In the genomic region with DNA sequence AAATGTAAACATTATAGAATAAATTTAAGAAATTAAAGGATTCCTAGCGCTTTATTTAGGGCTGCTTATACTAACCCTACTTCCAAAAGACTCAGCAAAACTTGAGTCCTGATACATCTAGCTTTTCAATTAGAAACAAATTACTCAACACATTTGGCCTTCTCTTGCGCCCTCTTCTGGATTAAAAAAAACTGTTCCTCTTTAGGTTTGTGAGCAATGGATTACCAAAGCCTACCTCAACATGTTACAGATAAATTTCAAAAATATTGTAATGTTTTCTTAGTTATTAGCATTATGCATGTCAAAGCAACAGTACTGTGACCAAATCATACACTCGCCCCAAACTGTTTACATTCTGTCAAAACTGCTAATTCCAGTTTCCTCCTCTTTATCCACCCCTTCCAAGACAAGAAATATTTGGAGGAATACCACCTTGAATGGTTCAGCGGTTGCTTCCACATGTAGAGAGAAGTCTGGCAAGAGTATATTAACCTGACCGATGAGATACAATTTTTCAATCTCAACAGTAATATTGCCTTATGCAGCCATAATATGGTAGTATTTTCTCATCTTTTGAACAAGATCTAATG, we compare ENCODE assay signal across 1 cellular context.
TF ChIP-seq lines count a peak whose summit lies in the region.

No MANE protein-coding gene starts in this region.

TF ChIP-seq in A549, 52 proteins besides CTCF, POLR2A, EP300 and RAD21 (continued from another document):
- TF ChIP-seq, protein P1, sequence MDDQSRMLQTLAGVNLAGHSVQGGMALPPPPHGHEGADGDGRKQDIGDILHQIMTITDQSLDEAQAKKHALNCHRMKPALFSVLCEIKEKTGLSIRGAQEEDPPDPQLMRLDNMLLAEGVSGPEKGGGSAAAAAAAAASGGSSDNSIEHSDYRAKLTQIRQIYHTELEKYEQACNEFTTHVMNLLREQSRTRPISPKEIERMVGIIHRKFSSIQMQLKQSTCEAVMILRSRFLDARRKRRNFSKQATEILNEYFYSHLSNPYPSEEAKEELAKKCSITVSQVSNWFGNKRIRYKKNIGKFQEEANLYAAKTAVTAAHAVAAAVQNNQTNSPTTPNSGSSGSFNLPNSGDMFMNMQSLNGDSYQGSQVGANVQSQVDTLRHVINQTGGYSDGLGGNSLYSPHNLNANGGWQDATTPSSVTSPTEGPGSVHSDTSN (IDR thresholded peaks at IDR 0.05) = no peak
- TF ChIP-seq, protein P2, sequence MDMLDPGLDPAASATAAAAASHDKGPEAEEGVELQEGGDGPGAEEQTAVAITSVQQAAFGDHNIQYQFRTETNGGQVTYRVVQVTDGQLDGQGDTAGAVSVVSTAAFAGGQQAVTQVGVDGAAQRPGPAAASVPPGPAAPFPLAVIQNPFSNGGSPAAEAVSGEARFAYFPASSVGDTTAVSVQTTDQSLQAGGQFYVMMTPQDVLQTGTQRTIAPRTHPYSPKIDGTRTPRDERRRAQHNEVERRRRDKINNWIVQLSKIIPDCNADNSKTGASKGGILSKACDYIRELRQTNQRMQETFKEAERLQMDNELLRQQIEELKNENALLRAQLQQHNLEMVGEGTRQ (IDR thresholded peaks at IDR 0.05) = no peak
- TF ChIP-seq, protein P3, sequence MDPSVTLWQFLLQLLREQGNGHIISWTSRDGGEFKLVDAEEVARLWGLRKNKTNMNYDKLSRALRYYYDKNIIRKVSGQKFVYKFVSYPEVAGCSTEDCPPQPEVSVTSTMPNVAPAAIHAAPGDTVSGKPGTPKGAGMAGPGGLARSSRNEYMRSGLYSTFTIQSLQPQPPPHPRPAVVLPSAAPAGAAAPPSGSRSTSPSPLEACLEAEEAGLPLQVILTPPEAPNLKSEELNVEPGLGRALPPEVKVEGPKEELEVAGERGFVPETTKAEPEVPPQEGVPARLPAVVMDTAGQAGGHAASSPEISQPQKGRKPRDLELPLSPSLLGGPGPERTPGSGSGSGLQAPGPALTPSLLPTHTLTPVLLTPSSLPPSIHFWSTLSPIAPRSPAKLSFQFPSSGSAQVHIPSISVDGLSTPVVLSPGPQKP (IDR thresholded peaks at IDR 0.05; ENCODE audit: low read depth, low read length) = no peak
- TF ChIP-seq KDM5A (IDR thresholded peaks at IDR 0.05) (no peak), CEBPB (IDR thresholded peaks at IDR 0.05) (peak; percentile 53 to 79; a peak in 3 of 4 replicates), MAFK (IDR thresholded peaks at IDR 0.05; ENCODE audit: partially characterized antibody) (peak; percentile 27)
- TF ChIP-seq, protein P4, sequence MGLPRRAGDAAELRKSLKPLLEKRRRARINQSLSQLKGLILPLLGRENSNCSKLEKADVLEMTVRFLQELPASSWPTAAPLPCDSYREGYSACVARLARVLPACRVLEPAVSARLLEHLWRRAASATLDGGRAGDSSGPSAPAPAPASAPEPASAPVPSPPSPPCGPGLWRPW (IDR thresholded peaks at IDR 0.05) = no peak
